ENCODE assay signal across 10 cellular contexts in genomic region chr11:27507561-27508322, GRCh38. TPM values are rescaled to one million over a fixed set of nuclear protein-coding genes. Genes with fewer than 3 reads are reported as not detected.
DNase-seq lines count a peak whose midpoint lies in the region; ATAC-seq, FAIRE-seq and TF ChIP-seq lines count a peak whose summit lies in the region.
"Had no signal": no experiment of that assay in that cellular context is flagged by ENCODE, and none has a peak within 500 bp of the region (broad histone marks: within the 10 kb centered on the region; RNA-seq: fewer than 3 reads in every experiment).

No MANE protein-coding gene starts in this region.

- no peaks in the 10 kb centered on the region for H3K9me3 Mint-ChIP-seq in activated naive CD8-positive, alpha-beta T cell (ENCODE audit: low read depth)

- peaks cover 0 to 2% of the 10 kb centered on the region in 2 experiments; a peak in 1 of 5 replicates for H3K36me3 ChIP-seq in HepG2 (replicated peaks in 1 of 2; ENCODE audit: control insufficient read depth in 1 of 2, insufficient read depth in 2 of 2, low read length in 2 of 2)
- H3K36me3 ChIP-seq in vagina: no peaks in the 10 kb centered on the region
- no peaks in the 10 kb centered on the region for H3K36me3 ChIP-seq in mesendoderm (ENCODE audit: control insufficient read depth, insufficient read depth, low read length)

- no peak overlapping the region for H2AFZ ChIP-seq in HepG2 (ENCODE audit: low read length)

- H3K4me2 ChIP-seq in HepG2 (ENCODE audit: low read depth, low read length) (peak overlapping the region; percentile 91), mesendoderm (ENCODE audit: low read length) (no peak overlapping the region)

- no peak overlapping the region for H3K18ac ChIP-seq in mesendoderm (ENCODE audit: low read length)

- in situ Hi-C loops in HepG2 (cut with HindIII; ENCODE audit: extremely low pct_ligation_motif_present, low pct_unique_long_range_greater_than_20kb): no loop called here

- H3K23ac ChIP-seq in mesendoderm (ENCODE audit: low read length): no peak overlapping the region

- H2AK5ac ChIP-seq in mesendoderm (ENCODE audit: low read length): no peak overlapping the region

- H3K9ac ChIP-seq in HepG2 (ENCODE audit: insufficient read depth, low read depth, low read length) (peak overlapping the region; percentile 99), mesendoderm (ENCODE audit: low read length) (no peak overlapping the region)

- H3K79me2 ChIP-seq in HepG2 (ENCODE audit: insufficient read depth, low read length) (peaks cover 36% of the 10 kb centered on the region), mesendoderm (ENCODE audit: control insufficient read depth, insufficient read depth, low read length) (peaks cover 16% of the 10 kb centered on the region)

- intact Hi-C loops in right cardiac atrium (cut with DNase I): no loop called here
- intact Hi-C loops in left cardiac atrium (cut with DNase I): no loop called here
- intact Hi-C loops in HepG2 (cut with micrococcal nuclease; ENCODE audit: unreplicated experiment): no loop called here
- intact Hi-C loops in vagina (cut with DNase I): no loop called here

- H3K4me1 Mint-ChIP-seq in activated naive CD8-positive, alpha-beta T cell (ENCODE audit: low read depth): peaks cover 41% of the 10 kb centered on the region

- TF ChIP-seq CTCF in HepG2 (CRISPR knock-in tag; IDR thresholded peaks at IDR 0.05) (no peak), vagina (IDR thresholded peaks at IDR 0.05) (no peak)

- H3K4ac ChIP-seq in mesendoderm (ENCODE audit: low read depth, low read length): no peak overlapping the region

- no peak for TF ChIP-seq RAD21 in HepG2 (CRISPR knock-in tag; IDR thresholded peaks at IDR 0.05)

- WGBS in right cardiac atrium: 96% methylated on average over 4 of the region's 4 CpGs
- WGBS in HepG2 (ENCODE audit: low lambda C conversion rate): 96% methylated on average over 4 of the region's 4 CpGs
- no CpG with 5 or more reads among the region's 4 CpGs for WGBS in mesendoderm (ENCODE audit: extremely low coverage, insufficient coverage, low lambda C conversion rate)

- POLR2A ChIA-PET in HepG2 (lab: Yijun Ruan, JAX): interaction anchor here (0.7 to 1.2 kb wide), 4 partner anchors 35 to 910 kb away, joined by 3 to 4 read pairs (median 4); partner anchors contain the start of gene LGR4

- DNase-seq in right cardiac atrium (no peak), left cardiac atrium (no peak), HepG2 (ENCODE audit: low spot score) (no peak), vagina (ENCODE audit: extremely low spot score in 2 of 2) (no peak), mesendoderm (no peak)
- DNase-seq in activated effector memory CD4-positive, alpha-beta T cell treated with anti-CD3 and anti-CD28 coated beads, Interleukin-2, amount 50 U/mL, for 16 hours: no peak
- DNase-seq: DMS79 treated with DMSO at 0.1 percent for 48 hours had no signal

- peaks cover 5% of the 10 kb centered on the region for H3K36me3 Mint-ChIP-seq in activated naive CD8-positive, alpha-beta T cell

- no peak overlapping the region for H2BK5ac ChIP-seq in mesendoderm (ENCODE audit: low read length)

- H3K4me1 ChIP-seq in right cardiac atrium (ENCODE audit: control insufficient read depth, insufficient read depth, low read length) (no peaks in the 10 kb centered on the region), HepG2 (ENCODE audit: insufficient read depth, low read length) (peaks cover 47% of the 10 kb centered on the region), vagina (peaks cover 44% of the 10 kb centered on the region), mesendoderm (ENCODE audit: control insufficient read depth, low read depth, low read length) (peaks cover 4% of the 10 kb centered on the region)

- no peak for FAIRE-seq in HepG2 (lab: Jason Lieb, UNC)
- FAIRE-seq: endometrium had no signal

- no peak overlapping the region for H2BK120ac ChIP-seq in mesendoderm (ENCODE audit: low read depth, low read length)

- H3K27me3 Mint-ChIP-seq in activated naive CD8-positive, alpha-beta T cell: no peaks in the 10 kb centered on the region

- H4K20me1 ChIP-seq in HepG2 (ENCODE audit: insufficient read depth, low read length): peaks cover 17% of the 10 kb centered on the region

- H4K5ac ChIP-seq in mesendoderm (ENCODE audit: low read length): no peak overlapping the region

- H3K56ac ChIP-seq in mesendoderm (ENCODE audit: low read length): no peak overlapping the region

- H3K27me3 ChIP-seq in right cardiac atrium (ENCODE audit: control insufficient read depth, insufficient read depth): no peaks in the 10 kb centered on the region
- H3K27me3 ChIP-seq in HepG2 (ENCODE audit: control insufficient read depth in 1 of 2, insufficient read depth in 2 of 2, low read length in 2 of 2): peaks cover 0 to 6% of the 10 kb centered on the region in 2 experiments; a peak in 1 of 5 replicates
- no peaks in the 10 kb centered on the region for H3K27me3 ChIP-seq in vagina
- no peaks in the 10 kb centered on the region for H3K27me3 ChIP-seq in mesendoderm (ENCODE audit: insufficient read depth, low read length, poor library complexity)

- TF ChIP-seq POLR2A in HepG2 (IDR thresholded peaks at IDR 0.05; ENCODE audit: insufficient read depth in 1 of 2, low read depth in 2 of 2, low read length in 2 of 2) (no peak), vagina (IDR thresholded peaks at IDR 0.05) (no peak)

- H3K9me3 ChIP-seq in right cardiac atrium (ENCODE audit: control insufficient read depth, low read length) (no peaks in the 10 kb centered on the region), HepG2 (ENCODE audit: low read length) (no peaks in the 10 kb centered on the region), vagina (no peaks in the 10 kb centered on the region)

- H3K27ac Mint-ChIP-seq in activated naive CD8-positive, alpha-beta T cell: peak overlapping the region; percentile 100

- peaks cover 8% of the 10 kb centered on the region for H3K79me1 ChIP-seq in mesendoderm (ENCODE audit: low read length)

- BruUV-seq in HepG2 (replicated peaks; lab: Mats Ljungman, UMichigan): no TSS peak

- no peak overlapping the region for H4K8ac ChIP-seq in mesendoderm (ENCODE audit: low read depth, low read length)

- peak overlapping the region; percentile 100 for H3K4me3 Mint-ChIP-seq in activated naive CD8-positive, alpha-beta T cell

- peak overlapping the region; percentile 76 for H3K4me3 ChIP-seq in right cardiac atrium (ENCODE audit: low read length)
- peak overlapping the region; percentile 72 to 100 (median 87); a peak in 4 of 6 replicates for H3K4me3 ChIP-seq in HepG2 (replicated peaks in 1 of 3; ENCODE audit: insufficient read depth in 1 of 3, low read depth in 2 of 3, low read length in 3 of 3)
- H3K4me3 ChIP-seq in vagina: peak overlapping the region; percentile 87 to 89
- no peak overlapping the region for H3K4me3 ChIP-seq in mesendoderm (ENCODE audit: low read length)

- H3K27ac ChIP-seq in right cardiac atrium (ENCODE audit: low read length) (no peak overlapping the region), HepG2 (ENCODE audit: extremely low read length, insufficient read depth, low read length) (peak overlapping the region; percentile 93), vagina (no peak overlapping the region), mesendoderm (ENCODE audit: low read depth, low read length) (no peak overlapping the region)

- no peak overlapping the region for H2BK15ac ChIP-seq in mesendoderm (replicated peaks; ENCODE audit: low read depth)

- CTCF ChIA-PET in HepG2 (lab: Yijun Ruan, JAX; ENCODE audit: low intra/inter-chr PET ratio, low total read pairs): no interaction called here

- TF ChIP-seq EP300 in HepG2 (IDR thresholded peaks at IDR 0.05; ENCODE audit: low read depth in 2 of 2, low read length in 2 of 2): no peak
- TF ChIP-seq EP300 in HepG2 (CRISPR knock-in tag; IDR thresholded peaks at IDR 0.05; ENCODE audit: borderline replicate concordance): no peak

- ATAC-seq in right cardiac atrium: no peak
- no peak for ATAC-seq in left cardiac atrium
- ATAC-seq in HepG2: no peak
- ATAC-seq in GM21825 (IDR thresholded peaks at IDR 0.05; ENCODE audit: unreplicated experiment): no peak

RNA-seq across cellular contexts. Expression of gene LIN7C, which starts 1.2 kb away (rescaled TPM):
- total RNA-seq in right cardiac atrium (10 to 100 TPM; 18.0 to 25.2 (median 19.8) TPM), left cardiac atrium (10 to 100 TPM; 15.4 to 24.2 TPM), HepG2 (2016; rRNA removed; fragmentation: Illumina TruSeq; extraction: Trizol) (37.2 and 65.8 TPM in 2 replicates), vagina (30.9 TPM)
- polyA plus RNA-seq in right cardiac atrium (7.6 TPM), HepG2 (2011; rRNA removed) (12.7 and 14.8 TPM in 2 replicates)
- 2.5 and 2.7 TPM in 2 replicates for total RNA-seq in HepG2 (2016; cell fraction: cytosol; rRNA removed; fragmentation: Illumina TruSeq; extraction: Trizol; ENCODE audit: low read depth)
- 38.6 and 65.0 TPM in 2 replicates for total RNA-seq in HepG2 (2016; cell fraction: insoluble cytoplasmic fraction; rRNA removed; fragmentation: Illumina TruSeq; extraction: Trizol)
- 15.9 and 19.0 TPM in 2 replicates for total RNA-seq in HepG2 (2016; cell fraction: membrane; rRNA removed; fragmentation: Illumina TruSeq; extraction: Trizol)
- total RNA-seq in HepG2 (2016; cell fraction: nucleus; rRNA removed; fragmentation: Illumina TruSeq; extraction: Trizol): 24.0 and 25.6 TPM in 2 replicates
- 7.8 and 14.4 TPM in 2 replicates for polyA plus RNA-seq in HepG2 (2011; cell fraction: cytosol; rRNA removed)
- polyA plus RNA-seq in HepG2 (2011; cell fraction: nucleus; rRNA removed): 4.2 and 7.4 TPM in 2 replicates
- polyA plus RNA-seq in HepG2 (2012): 10.3 and 13.4 TPM in 2 replicates
- 0.89 and 0.90 TPM in 2 replicates for polyA plus RNA-seq in HepG2 (2016; cell fraction: cytosol; fragmentation: Illumina TruSeq; extraction: Trizol; ENCODE audit: low read depth)
- polyA plus RNA-seq in HepG2 (2016; cell fraction: insoluble cytoplasmic fraction; fragmentation: Illumina TruSeq; extraction: Trizol; ENCODE audit: low read depth): 27.1 and 30.5 TPM in 2 replicates
- polyA plus RNA-seq in HepG2 (2016; cell fraction: membrane; fragmentation: Illumina TruSeq; extraction: Trizol; ENCODE audit: low read depth): 4.4 and 4.8 TPM in 2 replicates
- 17.5 and 19.5 TPM in 2 replicates for polyA plus RNA-seq in HepG2 (2016; cell fraction: nucleus; fragmentation: Illumina TruSeq; extraction: Trizol; ENCODE audit: insufficient read depth, low read depth)
- 6.7 and 16.3 TPM in 2 replicates for polyA minus RNA-seq in HepG2 (2011; rRNA and poly(A)+ RNA removed; ENCODE audit: low replicate concordance)
- 18.3 and 20.3 TPM in 2 replicates for polyA minus RNA-seq in HepG2 (2011; cell fraction: cytosol; rRNA and poly(A)+ RNA removed)
- polyA minus RNA-seq in HepG2 (2011; cell fraction: nucleus; rRNA and poly(A)+ RNA removed): 29.6 and 31.1 TPM in 2 replicates
- 25.1 TPM for polyA plus RNA-seq in mesendoderm (2013, experiment 1 of 2)
- polyA plus RNA-seq in mesendoderm (2013, experiment 2 of 2): 23.9 TPM

RNA-seq across cellular contexts. Expression of gene LGR4, which starts 35.2 kb away (rescaled TPM):
- 10 to 100 TPM; 41.0 to 50.6 (median 42.9) TPM for total RNA-seq in right cardiac atrium
- polyA plus RNA-seq in right cardiac atrium: 16.0 TPM
- 10 to 100 TPM; 29.0 to 33.3 TPM for total RNA-seq in left cardiac atrium
- 51.4 and 68.7 TPM in 2 replicates for total RNA-seq in HepG2 (2016; rRNA removed; fragmentation: Illumina TruSeq; extraction: Trizol)
- total RNA-seq in HepG2 (2016; cell fraction: cytosol; rRNA removed; fragmentation: Illumina TruSeq; extraction: Trizol; ENCODE audit: low read depth): 8.1 and 10.5 TPM in 2 replicates
- total RNA-seq in HepG2 (2016; cell fraction: insoluble cytoplasmic fraction; rRNA removed; fragmentation: Illumina TruSeq; extraction: Trizol): 51.6 and 65.3 TPM in 2 replicates
- 23.6 and 26.4 TPM in 2 replicates for total RNA-seq in HepG2 (2016; cell fraction: membrane; rRNA removed; fragmentation: Illumina TruSeq; extraction: Trizol)
- total RNA-seq in HepG2 (2016; cell fraction: nucleus; rRNA removed; fragmentation: Illumina TruSeq; extraction: Trizol): 111 and 112 TPM in 2 replicates
- 42.1 and 43.8 TPM in 2 replicates for polyA plus RNA-seq in HepG2 (2011; rRNA removed)
- polyA plus RNA-seq in HepG2 (2011; cell fraction: cytosol; rRNA removed): 21.7 and 35.6 TPM in 2 replicates
- 35.4 and 41.4 TPM in 2 replicates for polyA plus RNA-seq in HepG2 (2011; cell fraction: nucleus; rRNA removed)
- 45.1 and 63.2 TPM in 2 replicates for polyA plus RNA-seq in HepG2 (2012)
- 1.6 TPM in 2 replicates for polyA plus RNA-seq in HepG2 (2016; cell fraction: cytosol; fragmentation: Illumina TruSeq; extraction: Trizol; ENCODE audit: low read depth)
- 39.9 and 43.3 TPM in 2 replicates for polyA plus RNA-seq in HepG2 (2016; cell fraction: insoluble cytoplasmic fraction; fragmentation: Illumina TruSeq; extraction: Trizol; ENCODE audit: low read depth)
- polyA plus RNA-seq in HepG2 (2016; cell fraction: membrane; fragmentation: Illumina TruSeq; extraction: Trizol; ENCODE audit: low read depth): 7.6 and 7.9 TPM in 2 replicates
- polyA plus RNA-seq in HepG2 (2016; cell fraction: nucleus; fragmentation: Illumina TruSeq; extraction: Trizol; ENCODE audit: insufficient read depth, low read depth): 106 and 117 TPM in 2 replicates
- polyA minus RNA-seq in HepG2 (2011; rRNA and poly(A)+ RNA removed; ENCODE audit: low replicate concordance): 187 and 243 TPM in 2 replicates
- polyA minus RNA-seq in HepG2 (2011; cell fraction: cytosol; rRNA and poly(A)+ RNA removed): 60.2 and 70.2 TPM in 2 replicates
- 201 and 210 TPM in 2 replicates for polyA minus RNA-seq in HepG2 (2011; cell fraction: nucleus; rRNA and poly(A)+ RNA removed)
- total RNA-seq in vagina: 65.6 TPM
- polyA plus RNA-seq in mesendoderm (2013, experiment 1 of 2): 13.6 TPM
- polyA plus RNA-seq in mesendoderm (2013, experiment 2 of 2): 15.2 TPM
